In genomic region chr11:13143486-13144297, GRCh38 we compare ENCODE assay signal across 24 cellular contexts.
A peak's percentile ranks its signal among the peaks of the same experiment; 100 is the strongest.
DNase-seq lines count a peak whose midpoint lies in the region; TF ChIP-seq lines count a peak whose summit lies in the region.
"Had no signal": no experiment of that assay in that cellular context is flagged by ENCODE, and none has a peak within 500 bp of the region (broad histone marks: within the 10 kb centered on the region; RNA-seq: fewer than 3 reads in every experiment).

No MANE protein-coding gene starts in this region.

- H3K18ac ChIP-seq in trophoblast cell (ENCODE audit: low read length): peak overlapping the region; percentile 60

- WGBS in trophoblast cell (ENCODE audit: extremely low coverage, insufficient coverage, insufficient read length): no CpG with 5 or more reads among the region's 1 CpG

- peak overlapping the region; percentile 89 for H3K14ac ChIP-seq in trophoblast cell (ENCODE audit: low read length)

- H3K36me3 ChIP-seq in trophoblast cell (ENCODE audit: control insufficient read depth in 1 of 2, insufficient read depth in 2 of 2, low read length in 2 of 2) (no peaks in the 10 kb centered on the region), Karpas-422 (ENCODE audit: insufficient read depth, low read length) (no peaks in the 10 kb centered on the region)
- H3K36me3 ChIP-seq: tibial nerve had no signal

- H3K9me3 ChIP-seq in trophoblast cell (ENCODE audit: insufficient read depth, low read depth, low read length) (no peaks in the 10 kb centered on the region), Karpas-422 (ENCODE audit: low read length) (no peaks in the 10 kb centered on the region)
- H3K9me3 ChIP-seq: tibial nerve had no signal

- H3K27ac ChIP-seq in trophoblast cell (ENCODE audit: low read depth, low read length) (no peak overlapping the region), Karpas-422 (ENCODE audit: low read length) (no peak overlapping the region)
- H3K27ac ChIP-seq: HL-60, tibial nerve had no signal

- H3K4me1 ChIP-seq in trophoblast cell (ENCODE audit: control insufficient read depth in 1 of 2, insufficient read depth in 2 of 2, low read length in 2 of 2): peaks cover 35 to 40% of the 10 kb centered on the region in 2 experiments
- H3K4me1 ChIP-seq in Karpas-422 (ENCODE audit: low read length): no peaks in the 10 kb centered on the region
- H3K4me1 ChIP-seq: tibial nerve had no signal

- H2BK120ac ChIP-seq in trophoblast cell (ENCODE audit: insufficient read depth, low read length, poor library complexity): peak overlapping the region; percentile 92

- no peak overlapping the region for H2AK5ac ChIP-seq in trophoblast cell (ENCODE audit: low read length)

- peak overlapping the region; percentile 8 for H4K8ac ChIP-seq in trophoblast cell (ENCODE audit: low read depth, low read length)

- H4K12ac ChIP-seq in trophoblast cell (ENCODE audit: low read depth, low read length): no peak overlapping the region

- DNase-seq in DMS53 treated with DMSO at 0.1 percent for 48 hours (lab: John Stamatoyannopoulos, UW; ENCODE audit: unreplicated experiment) (peak; percentile 20), MV-4-11 (lab: John Stamatoyannopoulos, UW) (peak; percentile 8), epithelial cell of esophagus (ENCODE audit: low read depth) (peak; percentile 50), trophoblast cell (peak in 1 of 2 donors; percentile 53), GM19240 (ENCODE audit: insufficient read length, low spot score) (no peak), KG1 (lab: John Stamatoyannopoulos, UW) (no peak), Karpas-422 (no peak)
- DNase-seq in activated CD4-positive, CD25-positive, alpha-beta regulatory T cell treated with anti-CD3 and anti-CD28 coated beads, Interleukin-2, amount 50 U/mL, for 72 hours: no peak
- DNase-seq: activated CD4-positive, alpha-beta T cell treated with anti-CD3 and anti-CD28 coated beads, Interleukin-2, amount 50 U/mL, for 4 hours; activated naive CD4-positive, alpha-beta T cell treated with Interleukin-2 at 50 U/mL for 16 hours; activated T-cell treated with anti-CD3 and anti-CD28 coated beads for 4 hours; amniotic stem cell; caudate nucleus; CD8-positive, alpha-beta T cell; IMR-90; NCI-H187; NCI-H2227 treated with DMSO at 0.1 percent for 48 hours; NCI-H748 treated with DMSO at 0.1 percent for 48 hours; SHP77 treated with DMSO at 0.1 percent for 48 hours; stimulated activated CD4-positive, alpha-beta T cell treated with anti-CD3 and anti-CD28 coated beads, Interleukin-1b, Interleukin-23, amount 100 ng/mL, for 48 hours; stimulated activated naive CD4-positive, alpha-beta T cell treated with Interleukin-2 at 50 U/mL for 16 hours; T-cell had no signal

- H2BK5ac ChIP-seq in trophoblast cell (ENCODE audit: low read depth, low read length, poor library complexity): peak overlapping the region; percentile 61

- peak overlapping the region; percentile 96 for H4K91ac ChIP-seq in trophoblast cell (ENCODE audit: low read depth, low read length)

- TF ChIP-seq CTCF in epithelial cell of esophagus (IDR thresholded peaks at IDR 0.05; ENCODE audit: insufficient read depth, low read depth, low read length, missing control alignments): no peak

- H3K23ac ChIP-seq in trophoblast cell (ENCODE audit: low read length): no peak overlapping the region

- H3K27me3 ChIP-seq in trophoblast cell (ENCODE audit: insufficient read depth, low read length): no peaks in the 10 kb centered on the region
- no peaks in the 10 kb centered on the region for H3K27me3 ChIP-seq in Karpas-422 (ENCODE audit: low read length)
- H3K27me3 ChIP-seq: tibial nerve had no signal

- no peaks in the 10 kb centered on the region for H3K9me2 ChIP-seq in Karpas-422 (replicated peaks; ENCODE audit: insufficient read depth, low read length)

- H3K9ac ChIP-seq in trophoblast cell (ENCODE audit: low read length) (no peak overlapping the region), Karpas-422 (ENCODE audit: low read length) (no peak overlapping the region)

- no peak overlapping the region for H3K4me3 ChIP-seq in epithelial cell of esophagus (ENCODE audit: low read length)
- H3K4me3 ChIP-seq in trophoblast cell (ENCODE audit: low read depth, low read length): no peak overlapping the region
- H3K4me3 ChIP-seq in Karpas-422 (ENCODE audit: low read length): no peak overlapping the region
- H3K4me3 ChIP-seq: tibial nerve had no signal

- peaks cover 20% of the 10 kb centered on the region for H3K79me1 ChIP-seq in trophoblast cell (ENCODE audit: low read length)

- H3K4me2 ChIP-seq in trophoblast cell (ENCODE audit: low read length): peak overlapping the region; percentile 32
- no peak overlapping the region for H3K4me2 ChIP-seq in Karpas-422 (ENCODE audit: low read depth, low read length, poor library complexity, severe bottlenecking)

- no peaks in the 10 kb centered on the region for H4K20me1 ChIP-seq in Karpas-422 (ENCODE audit: insufficient read depth, low read depth, low read length)

- H3K4ac ChIP-seq in trophoblast cell (ENCODE audit: low read depth, low read length): no peak overlapping the region

- peak overlapping the region; percentile 93 for H2BK12ac ChIP-seq in trophoblast cell (ENCODE audit: low read length)

- no peak overlapping the region for H2AFZ ChIP-seq in trophoblast cell (ENCODE audit: insufficient read depth, low read length, poor library complexity)
- no peak overlapping the region for H2AFZ ChIP-seq in Karpas-422 (ENCODE audit: low read length)

- H3K79me2 ChIP-seq in trophoblast cell (ENCODE audit: control insufficient read depth, insufficient read depth, low read length, poor library complexity): no peaks in the 10 kb centered on the region
- no peaks in the 10 kb centered on the region for H3K79me2 ChIP-seq in Karpas-422 (ENCODE audit: low read length)

Comparison
In these comparisons a context has a peak if more than half of its experiments do, and no peak if none do; other contexts are left out.
1. DNase-seq: peak in DMS53 treated with DMSO at 0.1 percent for 48 hours (single experiment), MV-4-11 (single experiment) and epithelial cell of esophagus (single experiment); none in GM19240 (single experiment), KG1 (single experiment), Karpas-422 (single experiment) and activated CD4-positive, CD25-positive, alpha-beta regulatory T cell treated with anti-CD3 and anti-CD28 coated beads, Interleukin-2, amount 50 U/mL, for 72 hours (single experiment).